1 cellular context compared by ENCODE assay signal in genomic region chr11:117833401-117833891, GRCh38.
A peak's percentile ranks its signal among the peaks of the same experiment; 100 is the strongest.
TF ChIP-seq lines count a peak whose summit lies in the region.

No MANE protein-coding gene starts in this region.

TF ChIP-seq in HepG2, 621 proteins besides CTCF, POLR2A, EP300 and RAD21:
- TF ChIP-seq FOXK1 (CRISPR knock-in tag; IDR thresholded peaks at IDR 0.05; ENCODE audit: borderline replicate concordance, low read depth) = no peak
- no peak for TF ChIP-seq HIC2 (CRISPR knock-in tag; IDR thresholded peaks at IDR 0.05; ENCODE audit: low read depth)
- TF ChIP-seq HOXA9 (CRISPR knock-in tag; IDR thresholded peaks at IDR 0.05; ENCODE audit: borderline replicate concordance) = peak; percentile 31; the same call in 1 of the 2 replicates
- no peak for TF ChIP-seq ZNF512 (CRISPR knock-in tag; IDR thresholded peaks at IDR 0.05)
- TF ChIP-seq ZNF576 (CRISPR knock-in tag; IDR thresholded peaks at IDR 0.05) = no peak
- peak; percentile 17; the same call in 1 of the 2 replicates for TF ChIP-seq CEBPG (CRISPR knock-in tag; IDR thresholded peaks at IDR 0.05)
- TF ChIP-seq, protein P1, sequence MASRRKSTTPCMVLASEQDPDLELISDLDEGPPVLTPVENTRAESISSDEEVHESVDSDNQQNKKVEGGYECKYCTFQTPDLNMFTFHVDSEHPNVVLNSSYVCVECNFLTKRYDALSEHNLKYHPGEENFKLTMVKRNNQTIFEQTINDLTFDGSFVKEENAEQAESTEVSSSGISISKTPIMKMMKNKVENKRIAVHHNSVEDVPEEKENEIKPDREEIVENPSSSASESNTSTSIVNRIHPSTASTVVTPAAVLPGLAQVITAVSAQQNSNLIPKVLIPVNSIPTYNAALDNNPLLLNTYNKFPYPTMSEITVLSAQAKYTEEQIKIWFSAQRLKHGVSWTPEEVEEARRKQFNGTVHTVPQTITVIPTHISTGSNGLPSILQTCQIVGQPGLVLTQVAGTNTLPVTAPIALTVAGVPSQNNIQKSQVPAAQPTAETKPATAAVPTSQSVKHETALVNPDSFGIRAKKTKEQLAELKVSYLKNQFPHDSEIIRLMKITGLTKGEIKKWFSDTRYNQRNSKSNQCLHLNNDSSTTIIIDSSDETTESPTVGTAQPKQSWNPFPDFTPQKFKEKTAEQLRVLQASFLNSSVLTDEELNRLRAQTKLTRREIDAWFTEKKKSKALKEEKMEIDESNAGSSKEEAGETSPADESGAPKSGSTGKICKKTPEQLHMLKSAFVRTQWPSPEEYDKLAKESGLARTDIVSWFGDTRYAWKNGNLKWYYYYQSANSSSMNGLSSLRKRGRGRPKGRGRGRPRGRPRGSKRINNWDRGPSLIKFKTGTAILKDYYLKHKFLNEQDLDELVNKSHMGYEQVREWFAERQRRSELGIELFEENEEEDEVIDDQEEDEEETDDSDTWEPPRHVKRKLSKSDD (CRISPR knock-in tag; IDR thresholded peaks at IDR 0.05; ENCODE audit: low read depth) = no peak
- TF ChIP-seq MEIS2 (CRISPR knock-in tag; IDR thresholded peaks at IDR 0.05) = no peak
- no peak for TF ChIP-seq ZFP62 (CRISPR knock-in tag; IDR thresholded peaks at IDR 0.05)
- peak; percentile 87; the same call in 1 of the 2 replicates for TF ChIP-seq HNRNPL (IDR thresholded peaks at IDR 0.05; ENCODE audit: low read depth, low read length)
- peak; percentile 71; the same call in 1 of the 2 replicates for TF ChIP-seq CEBPB (IDR thresholded peaks at IDR 0.05; ENCODE audit: borderline replicate concordance, low read depth, low read length)
- TF ChIP-seq HOXA5 (CRISPR knock-in tag; IDR thresholded peaks at IDR 0.05) = 0 out of 2 replicates have a peak, but pooled peaks have one; percentile 26
- TF ChIP-seq DNMT3B (CRISPR knock-in tag; conservative IDR thresholded peaks at IDR 0.05) = no peak
- no peak for TF ChIP-seq ZFP36L1 (CRISPR knock-in tag; IDR thresholded peaks at IDR 0.05)
- TF ChIP-seq, protein P2, sequence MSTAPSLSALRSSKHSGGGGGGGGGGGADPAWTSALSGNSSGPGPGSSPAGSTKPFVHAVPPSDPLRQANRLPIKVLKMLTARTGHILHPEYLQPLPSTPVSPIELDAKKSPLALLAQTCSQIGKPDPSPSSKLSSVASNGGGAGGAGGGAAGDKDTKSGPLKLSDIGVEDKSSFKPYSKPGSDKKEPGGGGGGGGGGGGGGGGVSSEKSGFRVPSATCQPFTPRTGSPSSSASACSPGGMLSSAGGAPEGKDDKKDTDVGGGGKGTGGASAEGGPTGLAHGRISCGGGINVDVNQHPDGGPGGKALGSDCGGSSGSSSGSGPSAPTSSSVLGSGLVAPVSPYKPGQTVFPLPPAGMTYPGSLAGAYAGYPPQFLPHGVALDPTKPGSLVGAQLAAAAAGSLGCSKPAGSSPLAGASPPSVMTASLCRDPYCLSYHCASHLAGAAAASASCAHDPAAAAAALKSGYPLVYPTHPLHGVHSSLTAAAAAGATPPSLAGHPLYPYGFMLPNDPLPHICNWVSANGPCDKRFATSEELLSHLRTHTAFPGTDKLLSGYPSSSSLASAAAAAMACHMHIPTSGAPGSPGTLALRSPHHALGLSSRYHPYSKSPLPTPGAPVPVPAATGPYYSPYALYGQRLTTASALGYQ (CRISPR knock-in tag; IDR thresholded peaks at IDR 0.05) = no peak
- TF ChIP-seq USF2 (IDR thresholded peaks at IDR 0.05; ENCODE audit: low read depth, low read length) = no peak
- no peak for TF ChIP-seq USF2 (CRISPR knock-in tag; IDR thresholded peaks at IDR 0.05; ENCODE audit: borderline replicate concordance)
- no peak for TF ChIP-seq ZNF337 (CRISPR knock-in tag; IDR thresholded peaks at IDR 0.05; ENCODE audit: borderline replicate concordance, low read depth)
